11 cellular contexts compared by ENCODE assay signal in the genomic region with DNA sequence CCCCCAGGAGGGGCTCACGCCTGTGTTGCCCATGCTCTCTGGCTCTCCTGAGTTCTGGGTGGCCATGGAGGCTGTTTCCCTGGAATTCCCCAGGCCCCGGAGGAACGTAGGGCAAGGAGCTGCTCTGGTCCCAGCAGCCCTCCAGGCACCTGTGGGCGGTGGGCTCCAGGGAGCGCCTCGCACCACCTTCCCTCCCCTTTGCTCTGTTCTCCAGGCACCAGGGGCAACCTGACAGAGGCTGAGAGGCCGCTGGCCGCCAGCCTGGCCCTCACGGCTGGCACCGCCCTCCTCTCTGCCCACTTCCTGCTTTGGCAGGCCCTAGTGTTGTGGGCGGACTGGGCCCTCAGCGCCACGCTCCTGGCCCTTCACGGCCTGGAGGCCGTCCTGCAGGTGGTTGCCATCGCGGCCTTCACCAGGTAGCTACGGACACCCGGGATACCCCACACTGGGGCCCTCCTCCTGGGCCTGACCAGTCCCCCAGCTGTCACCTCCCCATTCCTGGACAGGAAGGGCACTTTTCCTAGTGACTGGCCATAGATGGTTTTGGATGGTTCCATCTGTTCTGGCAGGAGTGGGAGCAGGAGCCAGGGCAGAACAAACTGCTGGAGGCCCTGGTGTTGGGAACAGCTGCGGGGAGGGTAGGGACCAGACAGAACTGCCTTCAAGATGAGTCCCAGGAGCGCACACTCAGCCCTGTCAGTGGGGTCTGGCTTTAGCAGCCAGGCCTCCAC. TPM values are rescaled to one million over a fixed set of nuclear protein-coding genes. Genes with fewer than 3 reads are reported as not detected.
DNase-seq lines count a peak whose midpoint lies in the region; ATAC-seq and TF ChIP-seq lines count a peak whose summit lies in the region.
"Had no signal": no experiment of that assay in that cellular context is flagged by ENCODE, and none has a peak within 500 bp of the region (broad histone marks: within the 10 kb centered on the region; RNA-seq: fewer than 3 reads in every experiment).

No MANE protein-coding gene starts in this region.

- DNase-seq in G401 (ENCODE audit: low spot score), result peak; percentile 60
- peak; percentile 62 for DNase-seq in RWPE2 (ENCODE audit: low spot score)
- peak; percentile 65 for DNase-seq in sigmoid colon
- DNase-seq in MV-4-11 (lab: John Stamatoyannopoulos, UW), result no peak
- no peak for DNase-seq in T-helper 1 cell
- DNase-seq in AG08396 (ENCODE audit: low spot score), result no peak
- no peak for DNase-seq in brain microvascular endothelial cell
- DNase-seq: left cardiac atrium, NCI-H774 had no signal

- no peak for TF ChIP-seq CTCF in RWPE2 (IDR thresholded peaks at IDR 0.05; ENCODE audit: poor library complexity, severe bottlenecking)
- no peak for TF ChIP-seq CTCF in gastroesophageal sphincter (IDR thresholded peaks at IDR 0.05)
- no peak for TF ChIP-seq CTCF in sigmoid colon (IDR thresholded peaks at IDR 0.05)
- TF ChIP-seq CTCF in brain microvascular endothelial cell (IDR thresholded peaks at IDR 0.05; ENCODE audit: low read depth, low read length, missing control alignments), result no peak

- H3K4me3 ChIP-seq in RWPE2 (ENCODE audit: severe bottlenecking), result no peak overlapping the region
- H3K4me3 ChIP-seq in gastroesophageal sphincter, result no peak overlapping the region
- no peak overlapping the region for H3K4me3 ChIP-seq in sigmoid colon
- no peak overlapping the region for H3K4me3 ChIP-seq in brain microvascular endothelial cell (ENCODE audit: low read depth, low read length)
- H3K4me3 ChIP-seq: HAP-1 had no signal

- H3K4me1 ChIP-seq in RWPE2 (ENCODE audit: insufficient read depth, poor library complexity, severe bottlenecking), result peaks cover 29% of the 10 kb centered on the region
- H3K4me1 ChIP-seq in gastroesophageal sphincter, result peaks cover 0 to 72% (median 33%) of the 10 kb centered on the region in 3 donors
- peaks cover 0 to 52% (median 31%) of the 10 kb centered on the region in 4 donors for H3K4me1 ChIP-seq in sigmoid colon
- H3K4me1 ChIP-seq: HAP-1 had no signal

- 80% methylated on average over 4 of the region's 21 CpGs; no CpG with 5 or more reads in 1 of the 2 donors for WGBS in gastroesophageal sphincter (ENCODE audit: low coverage in 1 of 2), 2 donors
- WGBS in sigmoid colon, 2 donors, result 19 to 62% methylated on average over 21 of the region's 21 CpGs

- intact Hi-C loops in sigmoid colon (cut with DNase I), result no loop called here

- H3K27ac ChIP-seq in RWPE2 (ENCODE audit: poor library complexity, severe bottlenecking), result peak overlapping the region; percentile 94
- H3K27ac ChIP-seq in gastroesophageal sphincter, result peak overlapping the region in 3 of 4 donors; percentile 26 to 46 (median 31)
- H3K27ac ChIP-seq in sigmoid colon, result peak overlapping the region; percentile 0 to 46 (median 30)
- H3K27ac ChIP-seq in brain microvascular endothelial cell, result no peak overlapping the region

- ATAC-seq in RWPE2 (ENCODE audit: low read depth) (peak; percentile 8; the same call in 1 of the 3 replicates), gastroesophageal sphincter (no peak)

- TF ChIP-seq EP300 in gastroesophageal sphincter (IDR thresholded peaks at IDR 0.05) (no peak), sigmoid colon (IDR thresholded peaks at IDR 0.05) (no peak)

- H3K9me3 ChIP-seq in RWPE2 (ENCODE audit: severe bottlenecking) (no peaks in the 10 kb centered on the region), gastroesophageal sphincter (no peaks in the 10 kb centered on the region), sigmoid colon (no peaks in the 10 kb centered on the region)
- H3K9me3 ChIP-seq: HAP-1 had no signal

- TF ChIP-seq POLR2A in gastroesophageal sphincter (IDR thresholded peaks at IDR 0.05) (no peak), sigmoid colon (IDR thresholded peaks at IDR 0.05) (no peak)

- H3K36me3 ChIP-seq in RWPE2 (ENCODE audit: low read depth) (peaks cover 10% of the 10 kb centered on the region), gastroesophageal sphincter (peaks cover 0 to 58% of the 10 kb centered on the region in 2 donors), sigmoid colon (peaks cover 0 to 39% (median 8%) of the 10 kb centered on the region in 4 donors), brain microvascular endothelial cell (replicated peaks) (peaks cover 3% of the 10 kb centered on the region)

- in situ Hi-C loops in G401 (cut with HindIII; ENCODE audit: low sequenced_read_pairs), result no loop called here
- in situ Hi-C loops in brain microvascular endothelial cell (cut with HindIII; ENCODE audit: low pct_ligation_motif_present, low sequenced_read_pairs), result no loop called here

- H3K27me3 ChIP-seq in RWPE2 (ENCODE audit: insufficient read depth, poor library complexity, severe bottlenecking) (no peaks in the 10 kb centered on the region), gastroesophageal sphincter (peaks cover 25% of the 10 kb centered on the region), sigmoid colon (peaks cover 0 to 17% (median 3%) of the 10 kb centered on the region in 3 donors), brain microvascular endothelial cell (replicated peaks) (no peaks in the 10 kb centered on the region)

RNA-seq across cellular contexts. Expression of a gene that starts 3.1 kb away (rescaled TPM):
- total RNA-seq in G401 (2014; rRNA removed; shearing (Covaris generic)), result 18.2 and 27.9 TPM in 2 replicates
- total RNA-seq in gastroesophageal sphincter (10 to 100 TPM in 3 of 4 donors, 1 to 10 TPM in 1; 9.7 to 33.9 (median 24.0) TPM), sigmoid colon (10 to 100 TPM in 2 of 4 donors, 1 to 10 TPM in 2; 5.4 to 15.6 (median 11.6) TPM)
- polyA plus RNA-seq in sigmoid colon, result 100 to 1,000 TPM; 153 to 168 (median 155) TPM

RNA-seq across cellular contexts. Expression of a gene that starts 7.3 kb away (rescaled TPM):
- 14.8 and 19.8 TPM in 2 replicates for total RNA-seq in G401 (2014; rRNA removed; shearing (Covaris generic))
- total RNA-seq in gastroesophageal sphincter (10 to 100 TPM; 35.6 to 65.8 (median 48.6) TPM), sigmoid colon (10 to 100 TPM; 20.9 to 41.5 (median 39.6) TPM)
- polyA plus RNA-seq in sigmoid colon, result 10 to 100 TPM in 2 of 3 donors, 1 to 10 TPM in 1; 7.9 to 27.6 (median 25.7) TPM

RNA-seq across cellular contexts. Expression of a gene that starts 7.9 kb away (rescaled TPM):
- 70.5 and 73.2 TPM in 2 replicates for total RNA-seq in G401 (2014; rRNA removed; shearing (Covaris generic))
- total RNA-seq in gastroesophageal sphincter (10 to 100 TPM; 19.9 to 45.0 (median 35.0) TPM), sigmoid colon (10 to 100 TPM; 15.1 to 29.6 (median 22.2) TPM)
- 10 to 100 TPM; 11.3 to 18.6 (median 14.4) TPM for polyA plus RNA-seq in sigmoid colon

RNA-seq across cellular contexts. Expression of a gene that starts 44.4 kb away (rescaled TPM):
- 201 and 229 TPM in 2 replicates for total RNA-seq in G401 (2014; rRNA removed; shearing (Covaris generic))
- 100 to 1,000 TPM; 161 to 201 (median 185) TPM for total RNA-seq in gastroesophageal sphincter
- 100 to 1,000 TPM in 2 of 4 donors, 10 to 100 TPM in 2; 94.6 to 133 (median 108) TPM for total RNA-seq in sigmoid colon
- 100 to 1,000 TPM; 142 to 177 (median 170) TPM for polyA plus RNA-seq in sigmoid colon

Comparison
In these comparisons a context has a peak if more than half of its experiments do, and no peak if none do; other contexts are left out.
1. DNase-seq: peak in G401 (single experiment), RWPE2 (single experiment) and sigmoid colon (single experiment); none in MV-4-11 (single experiment), T-helper 1 cell (0 of 5), AG08396 (single experiment) and brain microvascular endothelial cell (single experiment).